1 cellular context compared by ENCODE assay signal in genomic region chr4:40683536-40684135, GRCh38.
TF ChIP-seq lines count a peak whose summit lies in the region.

No MANE protein-coding gene starts in this region.

TF ChIP-seq in IMR-90, 13 proteins besides CTCF, POLR2A, EP300 and RAD21:
- 0 out of 2 replicates have a peak, but pooled peaks have one; percentile 18 for TF ChIP-seq CEBPB (IDR thresholded peaks at IDR 0.05; ENCODE audit: low read depth, low read length)
